ENCODE assay signal across 18 cellular contexts in the genomic region with DNA sequence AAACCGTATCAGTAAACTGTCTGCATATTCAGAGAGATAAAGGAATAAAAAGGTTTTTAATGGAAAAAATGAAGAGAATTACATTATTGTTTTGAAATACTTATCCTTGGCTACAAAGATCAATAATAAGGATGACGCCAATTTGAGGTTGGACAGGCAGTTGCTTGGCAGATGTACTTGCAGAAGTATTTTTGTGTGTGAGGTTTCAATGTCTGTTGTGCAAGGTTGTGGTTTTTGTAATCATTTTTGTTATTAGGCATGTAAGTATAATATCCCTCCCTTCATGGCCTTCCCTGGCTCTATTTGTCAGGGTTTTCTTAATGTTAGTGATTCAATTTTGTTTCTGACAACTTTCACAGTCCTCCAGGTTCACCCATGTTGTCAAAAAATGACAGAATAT.
"Had no signal": no experiment of that assay in that cellular context is flagged by ENCODE, and none has a peak within 500 bp of the region (broad histone marks: within the 10 kb centered on the region; RNA-seq: fewer than 3 reads in every experiment).

No MANE protein-coding gene starts in this region.

- H3K4me3 ChIP-seq: gastrocnemius medialis, mucosa of descending colon, psoas muscle, right lobe of liver, tibial artery, upper lobe of left lung, uterus had no signal

- H3K27ac ChIP-seq: gastrocnemius medialis, neutrophil, psoas muscle, right lobe of liver, tibial artery, upper lobe of left lung, uterus had no signal

- DNase-seq: effector memory CD4-positive, alpha-beta T cell; gastrocnemius medialis; islet precursor cell; mucosa of descending colon; naive thymus-derived CD8-positive, alpha-beta T cell; psoas muscle; retina; right lobe of liver; stimulated activated CD4-positive, alpha-beta T cell treated with anti-CD3 and anti-CD28 coated beads, Interleukin-15, amount 100 ng/mL, for 24 hours; stimulated activated CD4-positive, alpha-beta T cell treated with anti-CD3 and anti-CD28 coated beads, Interleukin-1b, Interleukin-23, amount 100 ng/mL, for 48 hours; stimulated activated CD4-positive, alpha-beta T cell treated with anti-CD3 and anti-CD28 coated beads, Interleukin-4, amount 100 ng/mL, for 24 hours; tibial artery; upper lobe of left lung; uterus had no signal

- H3K9me3 ChIP-seq: gastrocnemius medialis, mucosa of descending colon, neutrophil, psoas muscle, right lobe of liver, tibial artery, upper lobe of left lung, uterus had no signal

- H3K27me3 ChIP-seq: gastrocnemius medialis, neutrophil, right lobe of liver, tibial artery, upper lobe of left lung, uterus had no signal

- ATAC-seq: esophagus mucosa; gastrocnemius medialis; left lobe of liver; mucosa of descending colon; naive thymus-derived CD8-positive, alpha-beta T cell; psoas muscle; right lobe of liver; stimulated activated memory B cell treated with anti-CD40 and anti-IgM and Interleukin-4, amounts not matched to agents 10 μg/mL and 1 μg/mL and 100 μg/mL, for 72 hours had no signal

- H3K36me3 ChIP-seq: gastrocnemius medialis, neutrophil, right lobe of liver, tibial artery, upper lobe of left lung, uterus had no signal

- H3K4me1 ChIP-seq: gastrocnemius medialis, psoas muscle, right lobe of liver, tibial artery, upper lobe of left lung, uterus had no signal
